1 cellular context compared by ENCODE assay signal in the genomic region with DNA sequence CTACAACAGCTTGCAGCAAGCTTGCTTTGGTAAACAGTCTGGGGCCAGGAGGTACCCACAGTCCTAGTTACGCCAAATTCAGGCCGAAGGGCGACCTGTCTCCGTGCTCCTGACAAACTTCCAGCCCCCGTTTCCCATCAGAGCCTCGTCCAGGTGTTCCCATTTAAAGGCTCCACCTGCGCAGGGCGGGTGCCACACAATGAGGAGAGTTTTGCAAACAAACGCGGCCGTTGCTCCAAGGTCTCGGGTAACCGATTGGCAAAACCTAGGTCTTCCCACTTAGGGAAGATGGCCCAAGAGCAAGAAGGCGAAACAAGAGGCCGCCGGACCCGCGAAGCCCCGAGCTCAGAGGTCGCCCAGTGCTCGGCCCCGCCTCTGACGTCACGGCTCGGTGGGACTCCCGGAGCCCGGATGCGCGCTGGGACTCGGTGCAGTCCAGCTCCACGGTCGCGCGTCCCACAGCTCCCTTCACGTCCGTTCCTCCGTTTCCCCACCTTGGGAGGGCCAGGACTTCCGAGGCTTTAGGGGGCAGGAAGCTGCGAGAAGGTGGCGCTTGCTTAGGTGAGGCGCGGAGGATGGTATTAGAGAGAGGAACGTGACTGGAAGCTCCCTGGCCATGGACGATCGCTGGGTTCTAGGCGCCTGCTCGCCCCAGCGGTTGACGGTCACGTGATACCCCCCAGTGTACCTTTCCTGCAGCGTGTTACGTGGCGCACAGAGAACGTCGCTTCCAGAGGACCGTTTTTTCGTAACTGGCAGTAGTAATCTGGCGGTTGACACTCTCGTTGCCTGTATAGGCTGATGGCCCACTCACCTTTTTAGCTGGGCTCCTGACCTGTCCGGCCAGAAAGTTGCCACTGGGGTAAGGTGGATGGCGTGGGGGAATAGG.
TF ChIP-seq lines count a peak whose summit lies in the region.

No MANE protein-coding gene starts in this region.

TF ChIP-seq in HepG2, 621 proteins besides CTCF, POLR2A, EP300 and RAD21 (continued from another document and continues in another):
- 0 out of 2 replicates have a peak, but pooled peaks have one; percentile 22 for TF ChIP-seq KDM6A (CRISPR knock-in tag; IDR thresholded peaks at IDR 0.05; ENCODE audit: low read depth)
- TF ChIP-seq, protein P1, sequence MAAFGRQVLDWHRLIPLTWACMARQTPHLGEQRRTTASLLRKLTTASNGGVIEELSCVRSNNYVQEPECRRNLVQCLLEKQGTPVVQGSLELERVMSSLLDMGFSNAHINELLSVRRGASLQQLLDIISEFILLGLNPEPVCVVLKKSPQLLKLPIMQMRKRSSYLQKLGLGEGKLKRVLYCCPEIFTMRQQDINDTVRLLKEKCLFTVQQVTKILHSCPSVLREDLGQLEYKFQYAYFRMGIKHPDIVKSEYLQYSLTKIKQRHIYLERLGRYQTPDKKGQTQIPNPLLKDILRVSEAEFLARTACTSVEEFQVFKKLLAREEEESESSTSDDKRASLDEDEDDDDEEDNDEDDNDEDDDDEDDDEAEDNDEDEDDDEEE (CRISPR knock-in tag; IDR thresholded peaks at IDR 0.05) = peak; percentile 35; the same call in 1 of the 2 replicates
- no peak for TF ChIP-seq ZNF7 (CRISPR knock-in tag; IDR thresholded peaks at IDR 0.05)
- TF ChIP-seq TARDBP (CRISPR knock-in tag; IDR thresholded peaks at IDR 0.05) = peak; percentile 74
- TF ChIP-seq TMF1 (CRISPR knock-in tag; IDR thresholded peaks at IDR 0.05; ENCODE audit: low read depth) = peak; percentile 72
- no peak for TF ChIP-seq ZNF101 (CRISPR knock-in tag; IDR thresholded peaks at IDR 0.05; ENCODE audit: borderline replicate concordance, low read depth)
- TF ChIP-seq, protein P2, sequence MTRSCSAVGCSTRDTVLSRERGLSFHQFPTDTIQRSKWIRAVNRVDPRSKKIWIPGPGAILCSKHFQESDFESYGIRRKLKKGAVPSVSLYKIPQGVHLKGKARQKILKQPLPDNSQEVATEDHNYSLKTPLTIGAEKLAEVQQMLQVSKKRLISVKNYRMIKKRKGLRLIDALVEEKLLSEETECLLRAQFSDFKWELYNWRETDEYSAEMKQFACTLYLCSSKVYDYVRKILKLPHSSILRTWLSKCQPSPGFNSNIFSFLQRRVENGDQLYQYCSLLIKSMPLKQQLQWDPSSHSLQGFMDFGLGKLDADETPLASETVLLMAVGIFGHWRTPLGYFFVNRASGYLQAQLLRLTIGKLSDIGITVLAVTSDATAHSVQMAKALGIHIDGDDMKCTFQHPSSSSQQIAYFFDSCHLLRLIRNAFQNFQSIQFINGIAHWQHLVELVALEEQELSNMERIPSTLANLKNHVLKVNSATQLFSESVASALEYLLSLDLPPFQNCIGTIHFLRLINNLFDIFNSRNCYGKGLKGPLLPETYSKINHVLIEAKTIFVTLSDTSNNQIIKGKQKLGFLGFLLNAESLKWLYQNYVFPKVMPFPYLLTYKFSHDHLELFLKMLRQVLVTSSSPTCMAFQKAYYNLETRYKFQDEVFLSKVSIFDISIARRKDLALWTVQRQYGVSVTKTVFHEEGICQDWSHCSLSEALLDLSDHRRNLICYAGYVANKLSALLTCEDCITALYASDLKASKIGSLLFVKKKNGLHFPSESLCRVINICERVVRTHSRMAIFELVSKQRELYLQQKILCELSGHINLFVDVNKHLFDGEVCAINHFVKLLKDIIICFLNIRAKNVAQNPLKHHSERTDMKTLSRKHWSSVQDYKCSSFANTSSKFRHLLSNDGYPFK (CRISPR knock-in tag; IDR thresholded peaks at IDR 0.05; ENCODE audit: borderline replicate concordance) = peak; percentile 87
- TF ChIP-seq, protein P3, sequence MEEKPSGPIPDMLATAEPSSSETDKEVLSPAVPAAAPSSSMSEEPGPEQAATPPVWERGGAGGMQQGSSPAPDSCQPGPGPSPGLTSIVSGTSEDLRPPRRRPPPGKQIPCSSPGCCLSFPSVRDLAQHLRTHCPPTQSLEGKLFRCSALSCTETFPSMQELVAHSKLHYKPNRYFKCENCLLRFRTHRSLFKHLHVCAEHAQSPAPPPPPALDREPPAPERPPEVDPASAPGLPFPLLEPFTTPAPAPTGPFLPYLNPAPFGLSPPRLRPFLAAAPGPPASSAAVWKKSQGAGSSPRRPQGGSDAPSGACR (CRISPR knock-in tag; IDR thresholded peaks at IDR 0.05) = 0 out of 2 replicates have a peak, but pooled peaks have one; percentile 14
- TF ChIP-seq SNAI1 (CRISPR knock-in tag; IDR thresholded peaks at IDR 0.05; ENCODE audit: borderline replicate concordance) = peak; percentile 65; the same call in 1 of the 2 replicates
- TF ChIP-seq, protein P4, sequence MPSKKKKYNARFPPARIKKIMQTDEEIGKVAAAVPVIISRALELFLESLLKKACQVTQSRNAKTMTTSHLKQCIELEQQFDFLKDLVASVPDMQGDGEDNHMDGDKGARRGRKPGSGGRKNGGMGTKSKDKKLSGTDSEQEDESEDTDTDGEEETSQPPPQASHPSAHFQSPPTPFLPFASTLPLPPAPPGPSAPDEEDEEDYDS (CRISPR knock-in tag; IDR thresholded peaks at IDR 0.05) = peak; percentile 65
- no peak for TF ChIP-seq ZNF382 (CRISPR knock-in tag; IDR thresholded peaks at IDR 0.05; ENCODE audit: borderline replicate concordance)
- TF ChIP-seq, protein P5, sequence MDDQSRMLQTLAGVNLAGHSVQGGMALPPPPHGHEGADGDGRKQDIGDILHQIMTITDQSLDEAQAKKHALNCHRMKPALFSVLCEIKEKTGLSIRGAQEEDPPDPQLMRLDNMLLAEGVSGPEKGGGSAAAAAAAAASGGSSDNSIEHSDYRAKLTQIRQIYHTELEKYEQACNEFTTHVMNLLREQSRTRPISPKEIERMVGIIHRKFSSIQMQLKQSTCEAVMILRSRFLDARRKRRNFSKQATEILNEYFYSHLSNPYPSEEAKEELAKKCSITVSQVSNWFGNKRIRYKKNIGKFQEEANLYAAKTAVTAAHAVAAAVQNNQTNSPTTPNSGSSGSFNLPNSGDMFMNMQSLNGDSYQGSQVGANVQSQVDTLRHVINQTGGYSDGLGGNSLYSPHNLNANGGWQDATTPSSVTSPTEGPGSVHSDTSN (CRISPR knock-in tag; IDR thresholded peaks at IDR 0.05; ENCODE audit: borderline replicate concordance) = no peak
- no peak for TF ChIP-seq ZNF530 (CRISPR knock-in tag; IDR thresholded peaks at IDR 0.05; ENCODE audit: low read depth)
- TF ChIP-seq, protein P6, sequence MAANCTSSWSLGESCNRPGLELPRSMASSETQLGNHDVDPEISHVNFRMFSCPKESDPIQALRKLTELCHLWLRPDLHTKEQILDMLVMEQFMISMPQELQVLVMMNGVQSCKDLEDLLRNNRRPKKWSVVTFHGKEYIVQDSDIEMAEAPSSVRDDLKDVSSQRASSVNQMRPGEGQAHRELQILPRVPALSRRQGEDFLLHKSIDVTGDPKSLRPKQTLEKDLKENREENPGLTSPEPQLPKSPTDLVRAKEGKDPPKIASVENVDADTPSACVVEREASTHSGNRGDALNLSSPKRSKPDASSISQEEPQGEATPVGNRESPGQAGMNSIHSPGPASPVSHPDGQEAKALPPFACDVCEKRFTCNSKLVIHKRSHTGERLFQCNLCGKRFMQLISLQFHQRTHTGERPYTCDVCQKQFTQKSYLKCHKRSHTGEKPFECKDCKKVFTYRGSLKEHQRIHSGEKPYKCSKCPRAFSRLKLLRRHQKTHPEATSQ (CRISPR knock-in tag; IDR thresholded peaks at IDR 0.05; ENCODE audit: borderline replicate concordance) = no peak
- TF ChIP-seq, protein P7, sequence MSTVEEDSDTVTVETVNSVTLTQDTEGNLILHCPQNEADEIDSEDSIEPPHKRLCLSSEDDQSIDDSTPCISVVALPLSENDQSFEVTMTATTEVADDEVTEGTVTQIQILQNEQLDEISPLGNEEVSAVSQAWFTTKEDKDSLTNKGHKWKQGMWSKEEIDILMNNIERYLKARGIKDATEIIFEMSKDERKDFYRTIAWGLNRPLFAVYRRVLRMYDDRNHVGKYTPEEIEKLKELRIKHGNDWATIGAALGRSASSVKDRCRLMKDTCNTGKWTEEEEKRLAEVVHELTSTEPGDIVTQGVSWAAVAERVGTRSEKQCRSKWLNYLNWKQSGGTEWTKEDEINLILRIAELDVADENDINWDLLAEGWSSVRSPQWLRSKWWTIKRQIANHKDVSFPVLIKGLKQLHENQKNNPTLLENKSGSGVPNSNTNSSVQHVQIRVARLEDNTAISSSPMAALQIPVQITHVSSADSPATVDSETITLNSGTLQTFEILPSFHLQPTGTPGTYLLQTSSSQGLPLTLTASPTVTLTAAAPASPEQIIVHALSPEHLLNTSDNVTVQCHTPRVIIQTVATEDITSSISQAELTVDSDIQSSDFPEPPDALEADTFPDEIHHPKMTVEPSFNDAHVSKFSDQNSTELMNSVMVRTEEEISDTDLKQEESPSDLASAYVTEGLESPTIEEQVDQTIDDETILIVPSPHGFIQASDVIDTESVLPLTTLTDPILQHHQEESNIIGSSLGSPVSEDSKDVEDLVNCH (CRISPR knock-in tag; IDR thresholded peaks at IDR 0.05) = peak; percentile 38; the same call in 1 of the 2 replicates
- no peak for TF ChIP-seq TGIF2 (CRISPR knock-in tag; IDR thresholded peaks at IDR 0.05)
- no peak for TF ChIP-seq NFRKB (IDR thresholded peaks at IDR 0.05)
- TF ChIP-seq, protein P8, sequence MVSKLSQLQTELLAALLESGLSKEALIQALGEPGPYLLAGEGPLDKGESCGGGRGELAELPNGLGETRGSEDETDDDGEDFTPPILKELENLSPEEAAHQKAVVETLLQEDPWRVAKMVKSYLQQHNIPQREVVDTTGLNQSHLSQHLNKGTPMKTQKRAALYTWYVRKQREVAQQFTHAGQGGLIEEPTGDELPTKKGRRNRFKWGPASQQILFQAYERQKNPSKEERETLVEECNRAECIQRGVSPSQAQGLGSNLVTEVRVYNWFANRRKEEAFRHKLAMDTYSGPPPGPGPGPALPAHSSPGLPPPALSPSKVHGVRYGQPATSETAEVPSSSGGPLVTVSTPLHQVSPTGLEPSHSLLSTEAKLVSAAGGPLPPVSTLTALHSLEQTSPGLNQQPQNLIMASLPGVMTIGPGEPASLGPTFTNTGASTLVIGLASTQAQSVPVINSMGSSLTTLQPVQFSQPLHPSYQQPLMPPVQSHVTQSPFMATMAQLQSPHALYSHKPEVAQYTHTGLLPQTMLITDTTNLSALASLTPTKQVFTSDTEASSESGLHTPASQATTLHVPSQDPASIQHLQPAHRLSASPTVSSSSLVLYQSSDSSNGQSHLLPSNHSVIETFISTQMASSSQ (IDR thresholded peaks at IDR 0.05; ENCODE audit: low read depth) = no peak
- TF ChIP-seq, protein P8 (CRISPR knock-in tag; IDR thresholded peaks at IDR 0.05; ENCODE audit: borderline replicate concordance) = no peak; the same call in 1 of the 2 replicates
- TF ChIP-seq ZNF451 (CRISPR knock-in tag; IDR thresholded peaks at IDR 0.05) = no peak; the same call in 1 of the 2 replicates
- TF ChIP-seq, protein P9, sequence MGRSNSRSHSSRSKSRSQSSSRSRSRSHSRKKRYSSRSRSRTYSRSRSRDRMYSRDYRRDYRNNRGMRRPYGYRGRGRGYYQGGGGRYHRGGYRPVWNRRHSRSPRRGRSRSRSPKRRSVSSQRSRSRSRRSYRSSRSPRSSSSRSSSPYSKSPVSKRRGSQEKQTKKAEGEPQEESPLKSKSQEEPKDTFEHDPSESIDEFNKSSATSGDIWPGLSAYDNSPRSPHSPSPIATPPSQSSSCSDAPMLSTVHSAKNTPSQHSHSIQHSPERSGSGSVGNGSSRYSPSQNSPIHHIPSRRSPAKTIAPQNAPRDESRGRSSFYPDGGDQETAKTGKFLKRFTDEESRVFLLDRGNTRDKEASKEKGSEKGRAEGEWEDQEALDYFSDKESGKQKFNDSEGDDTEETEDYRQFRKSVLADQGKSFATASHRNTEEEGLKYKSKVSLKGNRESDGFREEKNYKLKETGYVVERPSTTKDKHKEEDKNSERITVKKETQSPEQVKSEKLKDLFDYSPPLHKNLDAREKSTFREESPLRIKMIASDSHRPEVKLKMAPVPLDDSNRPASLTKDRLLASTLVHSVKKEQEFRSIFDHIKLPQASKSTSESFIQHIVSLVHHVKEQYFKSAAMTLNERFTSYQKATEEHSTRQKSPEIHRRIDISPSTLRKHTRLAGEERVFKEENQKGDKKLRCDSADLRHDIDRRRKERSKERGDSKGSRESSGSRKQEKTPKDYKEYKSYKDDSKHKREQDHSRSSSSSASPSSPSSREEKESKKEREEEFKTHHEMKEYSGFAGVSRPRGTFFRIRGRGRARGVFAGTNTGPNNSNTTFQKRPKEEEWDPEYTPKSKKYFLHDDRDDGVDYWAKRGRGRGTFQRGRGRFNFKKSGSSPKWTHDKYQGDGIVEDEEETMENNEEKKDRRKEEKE (IDR thresholded peaks at IDR 0.05) = no peak
- no peak; the same call in 1 of the 2 replicates for TF ChIP-seq ZMAT3 (CRISPR knock-in tag; conservative IDR thresholded peaks at IDR 0.05)
- no peak for TF ChIP-seq RFX5 (IDR thresholded peaks at IDR 0.05; ENCODE audit: low read depth, low read length)
- TF ChIP-seq, protein P10, sequence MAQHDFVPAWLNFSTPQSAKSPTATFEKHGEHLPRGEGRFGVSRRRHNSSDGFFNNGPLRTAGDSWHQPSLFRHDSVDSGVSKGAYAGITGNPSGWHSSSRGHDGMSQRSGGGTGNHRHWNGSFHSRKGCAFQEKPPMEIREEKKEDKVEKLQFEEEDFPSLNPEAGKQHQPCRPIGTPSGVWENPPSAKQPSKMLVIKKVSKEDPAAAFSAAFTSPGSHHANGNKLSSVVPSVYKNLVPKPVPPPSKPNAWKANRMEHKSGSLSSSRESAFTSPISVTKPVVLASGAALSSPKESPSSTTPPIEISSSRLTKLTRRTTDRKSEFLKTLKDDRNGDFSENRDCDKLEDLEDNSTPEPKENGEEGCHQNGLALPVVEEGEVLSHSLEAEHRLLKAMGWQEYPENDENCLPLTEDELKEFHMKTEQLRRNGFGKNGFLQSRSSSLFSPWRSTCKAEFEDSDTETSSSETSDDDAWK (CRISPR knock-in tag; IDR thresholded peaks at IDR 0.05) = no peak
- TF ChIP-seq ZNF614 (CRISPR knock-in tag; IDR thresholded peaks at IDR 0.05; ENCODE audit: borderline replicate concordance) = no peak; the same call in 1 of the 2 replicates
- no peak for TF ChIP-seq NR1H2 (CRISPR knock-in tag; IDR thresholded peaks at IDR 0.05; ENCODE audit: borderline replicate concordance, low read depth)
- no peak for TF ChIP-seq ZNF543 (CRISPR knock-in tag; IDR thresholded peaks at IDR 0.05)
